ENCODE assay signal across 2 cellular contexts in the genomic region with DNA sequence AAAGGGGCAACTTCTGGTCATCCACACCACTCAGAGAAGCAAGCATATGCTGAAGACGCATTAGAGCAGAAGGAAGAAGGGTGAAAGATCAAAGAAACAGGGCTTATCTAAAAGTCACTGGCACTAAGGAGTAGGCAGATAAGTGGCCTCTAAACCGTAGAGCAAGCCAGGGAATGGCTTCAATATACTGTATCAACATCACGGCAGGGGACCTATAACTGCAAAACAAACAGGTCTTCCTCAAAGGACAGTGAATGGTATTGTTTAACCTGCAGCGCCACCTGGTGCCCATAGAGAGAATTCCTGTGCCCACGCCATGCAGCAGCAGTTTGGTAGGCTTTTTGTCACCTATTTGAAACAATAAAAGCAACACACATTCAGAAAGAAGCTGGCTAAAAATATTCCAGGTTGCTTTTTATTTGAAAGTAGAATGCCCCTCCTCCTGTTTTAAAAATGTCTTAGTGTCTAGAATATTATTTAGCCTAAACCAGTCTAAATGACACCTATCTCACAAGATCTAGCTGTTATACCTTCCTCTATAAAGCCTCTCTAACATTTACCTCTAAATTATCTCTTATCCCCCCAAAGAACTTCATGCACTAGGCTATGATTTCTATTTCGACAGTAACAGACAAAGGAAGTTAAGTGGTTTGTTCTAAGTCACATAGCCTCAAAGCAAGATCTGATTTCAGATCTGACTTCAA.
A peak's percentile ranks its signal among the peaks of the same experiment; 100 is the strongest.
TF ChIP-seq lines count a peak whose summit lies in the region.

No MANE protein-coding gene starts in this region.

TF ChIP-seq in IMR-90, 13 proteins besides CTCF, POLR2A, EP300 and RAD21:
- TF ChIP-seq FOS (IDR thresholded peaks at IDR 0.05; ENCODE audit: low read depth, low read length) (no peak), SMC3 (IDR thresholded peaks at IDR 0.05; ENCODE audit: low read depth, low read length) (peak; percentile 71), MAZ (IDR thresholded peaks at IDR 0.05; ENCODE audit: borderline replicate concordance, low read depth, low read length) (no peak), CEBPB (IDR thresholded peaks at IDR 0.05; ENCODE audit: low read depth, low read length) (no peak), NFE2L2 (IDR thresholded peaks at IDR 0.05; ENCODE audit: low read depth, low read length) (no peak), CHD1 (IDR thresholded peaks at IDR 0.05; ENCODE audit: low read depth, low read length) (no peak)
- TF ChIP-seq, protein P1, sequence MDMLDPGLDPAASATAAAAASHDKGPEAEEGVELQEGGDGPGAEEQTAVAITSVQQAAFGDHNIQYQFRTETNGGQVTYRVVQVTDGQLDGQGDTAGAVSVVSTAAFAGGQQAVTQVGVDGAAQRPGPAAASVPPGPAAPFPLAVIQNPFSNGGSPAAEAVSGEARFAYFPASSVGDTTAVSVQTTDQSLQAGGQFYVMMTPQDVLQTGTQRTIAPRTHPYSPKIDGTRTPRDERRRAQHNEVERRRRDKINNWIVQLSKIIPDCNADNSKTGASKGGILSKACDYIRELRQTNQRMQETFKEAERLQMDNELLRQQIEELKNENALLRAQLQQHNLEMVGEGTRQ (IDR thresholded peaks at IDR 0.05; ENCODE audit: low read depth, low read length) = no peak

TF ChIP-seq in neural cell, 6 proteins besides CTCF, POLR2A, EP300 and RAD21:
- TF ChIP-seq POLR2AphosphoS5 (IDR thresholded peaks at IDR 0.05) (peak; percentile 91), SMC3 (conservative IDR thresholded peaks at IDR 0.05; ENCODE audit: poor library complexity) (peak; percentile 95), MXI1 (conservative IDR thresholded peaks at IDR 0.05; ENCODE audit: poor library complexity, severe bottlenecking) (no peak), EZH2 (IDR thresholded peaks at IDR 0.05; ENCODE audit: borderline replicate concordance, insufficient read depth, low read length, poor library complexity, severe bottlenecking) (no peak), TAF1 (IDR thresholded peaks at IDR 0.05; ENCODE audit: low read depth) (no peak)
- TF ChIP-seq, protein P2, sequence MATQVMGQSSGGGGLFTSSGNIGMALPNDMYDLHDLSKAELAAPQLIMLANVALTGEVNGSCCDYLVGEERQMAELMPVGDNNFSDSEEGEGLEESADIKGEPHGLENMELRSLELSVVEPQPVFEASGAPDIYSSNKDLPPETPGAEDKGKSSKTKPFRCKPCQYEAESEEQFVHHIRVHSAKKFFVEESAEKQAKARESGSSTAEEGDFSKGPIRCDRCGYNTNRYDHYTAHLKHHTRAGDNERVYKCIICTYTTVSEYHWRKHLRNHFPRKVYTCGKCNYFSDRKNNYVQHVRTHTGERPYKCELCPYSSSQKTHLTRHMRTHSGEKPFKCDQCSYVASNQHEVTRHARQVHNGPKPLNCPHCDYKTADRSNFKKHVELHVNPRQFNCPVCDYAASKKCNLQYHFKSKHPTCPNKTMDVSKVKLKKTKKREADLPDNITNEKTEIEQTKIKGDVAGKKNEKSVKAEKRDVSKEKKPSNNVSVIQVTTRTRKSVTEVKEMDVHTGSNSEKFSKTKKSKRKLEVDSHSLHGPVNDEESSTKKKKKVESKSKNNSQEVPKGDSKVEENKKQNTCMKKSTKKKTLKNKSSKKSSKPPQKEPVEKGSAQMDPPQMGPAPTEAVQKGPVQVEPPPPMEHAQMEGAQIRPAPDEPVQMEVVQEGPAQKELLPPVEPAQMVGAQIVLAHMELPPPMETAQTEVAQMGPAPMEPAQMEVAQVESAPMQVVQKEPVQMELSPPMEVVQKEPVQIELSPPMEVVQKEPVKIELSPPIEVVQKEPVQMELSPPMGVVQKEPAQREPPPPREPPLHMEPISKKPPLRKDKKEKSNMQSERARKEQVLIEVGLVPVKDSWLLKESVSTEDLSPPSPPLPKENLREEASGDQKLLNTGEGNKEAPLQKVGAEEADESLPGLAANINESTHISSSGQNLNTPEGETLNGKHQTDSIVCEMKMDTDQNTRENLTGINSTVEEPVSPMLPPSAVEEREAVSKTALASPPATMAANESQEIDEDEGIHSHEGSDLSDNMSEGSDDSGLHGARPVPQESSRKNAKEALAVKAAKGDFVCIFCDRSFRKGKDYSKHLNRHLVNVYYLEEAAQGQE (IDR thresholded peaks at IDR 0.05; ENCODE audit: borderline replicate concordance) = no peak
